In genomic region chr12:29103539-29103974, GRCh38 we compare ENCODE assay signal across 8 cellular contexts. TPM values are rescaled to one million over a fixed set of nuclear protein-coding genes. Genes with fewer than 3 reads are reported as not detected.
DNase-seq lines count a peak whose midpoint lies in the region; ATAC-seq and TF ChIP-seq lines count a peak whose summit lies in the region.

No MANE protein-coding gene starts in this region.

- H3K36me3 Mint-ChIP-seq in activated CD4-positive, alpha-beta memory T cell treated with anti-CD3 and anti-CD28 coated beads, Interleukin-2, amount 10 ng/mL, durations not matched to agents 7 days and 5 days (ENCODE audit: low read depth), result peaks cover 8% of the 10 kb centered on the region

- H3K4me2 ChIP-seq in BLaER1, result peak overlapping the region; percentile 74

- intact Hi-C loops in psoas muscle (cut with DNase I), result no loop called here

- H3K4me1 Mint-ChIP-seq in activated CD4-positive, alpha-beta memory T cell treated with anti-CD3 and anti-CD28 coated beads, Interleukin-2, amount 10 ng/mL, durations not matched to agents 7 days and 5 days, result peaks cover 36% of the 10 kb centered on the region

- peak overlapping the region; percentile 50 for H3K4me3 Mint-ChIP-seq in activated CD4-positive, alpha-beta memory T cell treated with anti-CD3 and anti-CD28 coated beads, Interleukin-2, amount 10 ng/mL, durations not matched to agents 7 days and 5 days

- H3K9me3 ChIP-seq in BLaER1, result 0 out of 2 replicates have a peak, but pooled peaks cover 11% of the 10 kb centered on the region
- peaks cover 6% of the 10 kb centered on the region for H3K9me3 ChIP-seq in psoas muscle

- no peak for TF ChIP-seq CTCF in psoas muscle (IDR thresholded peaks at IDR 0.05)

- 84 to 92% (median 89%) methylated on average over 5 of the region's 5 CpGs for WGBS in psoas muscle, 3 donors

- H3K27me3 ChIP-seq in BLaER1 (no peaks in the 10 kb centered on the region), psoas muscle (ENCODE audit: insufficient read depth in 3 of 3, low read length in 2 of 3) (no peaks in the 10 kb centered on the region)

- H3K9ac ChIP-seq in BLaER1, result 0 out of 2 replicates have a peak overlapping the region, but pooled peaks have one; percentile 32

- H3K27ac ChIP-seq in BLaER1 (peak overlapping the region; percentile 69), psoas muscle (no peak overlapping the region)

- peak; percentile 68 for DNase-seq in activated CD4-positive, alpha-beta memory T cell treated with anti-CD3 and anti-CD28 coated beads, Interleukin-2, amount 10 ng/mL, durations not matched to agents 7 days and 5 days
- DNase-seq in pons (ENCODE audit: low spot score), result peak; percentile 45
- DNase-seq in psoas muscle, result no peak
- DNase-seq in cerebellar nuclear complex (lab: John Stamatoyannopoulos, UW), result no peak
- no peak for DNase-seq in NCI-H2227 (lab: John Stamatoyannopoulos, UW; ENCODE audit: unreplicated experiment)

- CTCF ChIA-PET in activated CD4-positive, alpha-beta memory T cell treated with anti-CD3 and anti-CD28 coated beads, Interleukin-2, amount 10 ng/mL, durations not matched to agents 7 days and 5 days (lab: Charles Lee), result interaction anchor here (1.3 to 1.9 kb wide), 3 partner anchors 16 to 214 kb away, joined by 3 to 6 read pairs (median 6); partner anchors contain the start of gene FAR2

- H3K4me1 ChIP-seq in BLaER1, result peaks cover 25% of the 10 kb centered on the region
- H3K4me1 ChIP-seq in psoas muscle, result no peaks in the 10 kb centered on the region

- POLR2A ChIA-PET in activated CD4-positive, alpha-beta memory T cell treated with anti-CD3 and anti-CD28 coated beads, Interleukin-2, amount 10 ng/mL, durations not matched to agents 7 days and 5 days (lab: Charles Lee), result interaction anchor here (1.1 to 4.9 kb wide), 6 partner anchors 28 to 278 kb away, joined by 3 to 31 read pairs (median 3); partner anchors contain the start of genes ERGIC2 and FAR2

- peak overlapping the region; percentile 93 for H3K27ac Mint-ChIP-seq in activated CD4-positive, alpha-beta memory T cell treated with anti-CD3 and anti-CD28 coated beads, Interleukin-2, amount 10 ng/mL, durations not matched to agents 7 days and 5 days

- H3K36me3 ChIP-seq in BLaER1, result no peaks in the 10 kb centered on the region
- no peaks in the 10 kb centered on the region for H3K36me3 ChIP-seq in psoas muscle (ENCODE audit: insufficient read depth in 1 of 2, low read depth in 1 of 2)

- ATAC-seq in GM19452 (IDR thresholded peaks at IDR 0.05; ENCODE audit: unreplicated experiment) (peak; percentile 98), HG03460 (IDR thresholded peaks at IDR 0.05; ENCODE audit: unreplicated experiment) (peak; percentile 99), psoas muscle (no peak)

- H4K20me1 ChIP-seq in BLaER1, result no peaks in the 10 kb centered on the region

- H3K27me3 Mint-ChIP-seq in activated CD4-positive, alpha-beta memory T cell treated with anti-CD3 and anti-CD28 coated beads, Interleukin-2, amount 10 ng/mL, durations not matched to agents 7 days and 5 days, result peaks cover 6% of the 10 kb centered on the region

- H3K4me3 ChIP-seq in BLaER1 (peak overlapping the region; percentile 51), psoas muscle (no peak overlapping the region)

- peaks cover 8% of the 10 kb centered on the region for H3K9me3 Mint-ChIP-seq in activated CD4-positive, alpha-beta memory T cell treated with anti-CD3 and anti-CD28 coated beads, Interleukin-2, amount 10 ng/mL, durations not matched to agents 7 days and 5 days

RNA-seq across cellular contexts. Expression of gene FAR2, which starts 45.5 kb away (rescaled TPM):
- total RNA-seq in activated CD4-positive, alpha-beta memory T cell treated with anti-CD3 and anti-CD28 coated beads, Interleukin-2, amount 10 ng/mL, durations not matched to agents 7 days and 5 days, result 10 to 100 TPM; 19.1 to 19.9 TPM
- 1 to 10 TPM; 1.3 to 1.9 (median 1.7) TPM for total RNA-seq in psoas muscle
- 1 to 10 TPM in 1 of 3 donors, under 1 TPM in 2; 0.75 to 1.6 (median 0.98) TPM for polyA plus RNA-seq in psoas muscle

Comparison
In these comparisons a context has a peak if more than half of its experiments do, and no peak if none do; other contexts are left out.
1. ATAC-seq: peak in GM19452 (single experiment) and HG03460 (single experiment); none in psoas muscle (0 of 4).
2. DNase-seq: peak in activated CD4-positive, alpha-beta memory T cell treated with anti-CD3 and anti-CD28 coated beads, Interleukin-2, amount 10 ng/mL, durations not matched to agents 7 days and 5 days (single experiment) and pons (single experiment); none in psoas muscle (0 of 2), cerebellar nuclear complex (0 of 2) and NCI-H2227 (single experiment).
3. RNA of gene FAR2, which starts 45.5 kb away (total RNA-seq): 19.1 to 19.9 TPM in activated CD4-positive, alpha-beta memory T cell treated with anti-CD3 and anti-CD28 coated beads, Interleukin-2, amount 10 ng/mL, durations not matched to agents 7 days and 5 days; 1.3 to 1.9 TPM in psoas muscle; every median in the first group is over 4 times any median in the second.